Comparison of ENCODE assay signal across 18 cellular contexts in genomic region chr15:70947369-70948335, GRCh38. TPM values are rescaled to one million over a fixed set of nuclear protein-coding genes. Genes with fewer than 3 reads are reported as not detected.
DNase-seq lines count a peak whose midpoint lies in the region; ATAC-seq and TF ChIP-seq lines count a peak whose summit lies in the region.
"Had no signal": no experiment of that assay in that cellular context is flagged by ENCODE, and none has a peak within 500 bp of the region (broad histone marks: within the 10 kb centered on the region; RNA-seq: fewer than 3 reads in every experiment).

No MANE protein-coding gene starts in this region.

- H3K4me2 ChIP-seq in BLaER1 treated with 17β-estradiol and CSF1 and Interleukin-3, amounts not matched to agents 10 nM and 100 nM, result peak overlapping the region; percentile 21 to 58 (median 37); a peak in 18 of 22 replicates
- H3K4me2 ChIP-seq: GM23338 had no signal

- CTCF ChIA-PET in CD8-positive, alpha-beta memory T cell (lab: Charles Lee), result no interaction called here

- TF ChIP-seq POLR2A in vagina (IDR thresholded peaks at IDR 0.05), result no peak

- H3K36me3 Mint-ChIP-seq in CD8-positive, alpha-beta memory T cell, result no peaks in the 10 kb centered on the region
- H3K36me3 Mint-ChIP-seq: CD8-positive, alpha-beta T cell had no signal

- peak; percentile 2 for DNase-seq in NCI-H187 treated with DMSO at 0.1 percent for 48 hours (lab: John Stamatoyannopoulos, UW)
- no peak for DNase-seq in NCI-H187 (lab: John Stamatoyannopoulos, UW)
- DNase-seq in OCI-M1 (lab: John Stamatoyannopoulos, UW), result peak; percentile 13
- DNase-seq in left ventricle myocardium superior, result peak; percentile 34
- DNase-seq in CD8-positive, alpha-beta memory T cell, result no peak
- DNase-seq in cortex of kidney (lab: John Stamatoyannopoulos, UW), result no peak
- DNase-seq in vagina (ENCODE audit: extremely low spot score in 2 of 2), result no peak
- DNase-seq: CD8-positive, alpha-beta T cell; HCEC 1CT; NCI-H1092 treated with DMSO at 0.1 percent for 48 hours; NCI-H146; NCI-H2081 treated with DMSO at 0.1 percent for 48 hours; NCI-H345; NCI-H524 treated with DMSO at 0.1 percent for 48 hours had no signal

- no peak overlapping the region for H3K4me3 Mint-ChIP-seq in CD8-positive, alpha-beta memory T cell
- H3K4me3 Mint-ChIP-seq: CD8-positive, alpha-beta T cell; GM23338 had no signal

- H3K27ac Mint-ChIP-seq in CD8-positive, alpha-beta memory T cell, result no peak overlapping the region
- H3K27ac Mint-ChIP-seq: CD8-positive, alpha-beta T cell; GM23338 had no signal

- no peaks in the 10 kb centered on the region for H3K4me1 Mint-ChIP-seq in CD8-positive, alpha-beta memory T cell
- H3K4me1 Mint-ChIP-seq: GM23338 had no signal

- intact Hi-C loops in left ventricle myocardium superior (cut with micrococcal nuclease) (no loop called here), vagina (cut with DNase I) (no loop called here)

- peaks cover 13 to 32% (median 23%) of the 10 kb centered on the region in 10 experiments; a peak in 18 of 20 replicates for H3K4me1 ChIP-seq in BLaER1 treated with 17β-estradiol and CSF1 and Interleukin-3, amounts not matched to agents 10 nM and 100 nM
- no peaks in the 10 kb centered on the region for H3K4me1 ChIP-seq in CD8-positive, alpha-beta memory T cell (ENCODE audit: insufficient read depth, low read length)
- H3K4me1 ChIP-seq in vagina, result peaks cover 7% of the 10 kb centered on the region

- H3K9ac ChIP-seq in BLaER1 treated with 17β-estradiol and CSF1 and Interleukin-3, amounts not matched to agents 10 nM and 100 nM, result no peak overlapping the region

- peaks cover 7 to 14% (median 12%) of the 10 kb centered on the region in 11 experiments; a peak in 21 of 22 replicates for H3K9me3 ChIP-seq in BLaER1 treated with 17β-estradiol and CSF1 and Interleukin-3, amounts not matched to agents 10 nM and 100 nM (replicated peaks in 1 of 11)
- no peaks in the 10 kb centered on the region for H3K9me3 ChIP-seq in CD8-positive, alpha-beta memory T cell (ENCODE audit: low read length)
- H3K9me3 ChIP-seq in vagina, result no peaks in the 10 kb centered on the region

- H3K36me3 ChIP-seq in BLaER1 treated with 17β-estradiol and CSF1 and Interleukin-3, amounts not matched to agents 10 nM and 100 nM, result no peaks in the 10 kb centered on the region
- H3K36me3 ChIP-seq in CD8-positive, alpha-beta memory T cell (ENCODE audit: insufficient read depth, low read length), result no peaks in the 10 kb centered on the region
- H3K36me3 ChIP-seq in vagina, result peaks cover 0 to 4% of the 10 kb centered on the region in 2 donors

- H4K20me1 ChIP-seq in BLaER1 treated with 17β-estradiol and CSF1 and Interleukin-3, amounts not matched to agents 10 nM and 100 nM, result no peaks in the 10 kb centered on the region

- TF ChIP-seq CTCF in vagina (IDR thresholded peaks at IDR 0.05), result no peak

- POLR2A ChIA-PET in CD8-positive, alpha-beta memory T cell (lab: Charles Lee), result no interaction called here

- H3K4me3 ChIP-seq in BLaER1 treated with 17β-estradiol and CSF1 and Interleukin-3, amounts not matched to agents 10 nM and 100 nM, result no peak overlapping the region
- H3K4me3 ChIP-seq in CD8-positive, alpha-beta memory T cell (ENCODE audit: low read length), result no peak overlapping the region
- H3K4me3 ChIP-seq in vagina, result no peak overlapping the region
- H3K4me3 ChIP-seq: GM23338, K562 had no signal

- H3K27me3 ChIP-seq in BLaER1 treated with 17β-estradiol and CSF1 and Interleukin-3, amounts not matched to agents 10 nM and 100 nM, result no peaks in the 10 kb centered on the region
- H3K27me3 ChIP-seq in CD8-positive, alpha-beta memory T cell (ENCODE audit: insufficient read depth, low read length, poor library complexity, severe bottlenecking), result no peaks in the 10 kb centered on the region
- H3K27me3 ChIP-seq in vagina, result no peaks in the 10 kb centered on the region

- H3K9me3 Mint-ChIP-seq in CD8-positive, alpha-beta memory T cell, result peaks cover 4 to 9% (median 6%) of the 10 kb centered on the region in 5 donors

- peaks cover 11 to 36% of the 10 kb centered on the region in 2 donors for H3K27me3 Mint-ChIP-seq in CD8-positive, alpha-beta memory T cell

- ATAC-seq in left ventricle myocardium superior, result peak; percentile 76
- ATAC-seq: CD8-positive, alpha-beta T cell; GM23338; K562 had no signal

- no peak overlapping the region for H3K27ac ChIP-seq in BLaER1 treated with 17β-estradiol and CSF1 and Interleukin-3, amounts not matched to agents 10 nM and 100 nM
- no peak overlapping the region for H3K27ac ChIP-seq in CD8-positive, alpha-beta memory T cell (ENCODE audit: low read depth, low read length)
- H3K27ac ChIP-seq in vagina, result no peak overlapping the region
- H3K27ac ChIP-seq: 22Rv1 had no signal

RNA-seq across cellular contexts. Expression of gene LRRC49, which starts 55.0 kb away (rescaled TPM):
- 79.8 TPM for total RNA-seq in left ventricle myocardium superior
- total RNA-seq in CD8-positive, alpha-beta memory T cell, result under 1 TPM; 0.46 to 0.62 TPM
- not detected for polyA plus RNA-seq in CD8-positive, alpha-beta memory T cell
- total RNA-seq in vagina, result 8.8 TPM
- total RNA-seq: CD8-positive, alpha-beta T cell; K562 had no signal

RNA-seq across cellular contexts. Expression of gene THAP10, which starts 55.4 kb away (rescaled TPM):
- total RNA-seq in left ventricle myocardium superior (4.7 TPM), vagina (2.7 TPM)
- under 1 TPM; 0.18 to 0.20 TPM for total RNA-seq in CD8-positive, alpha-beta memory T cell
- polyA plus RNA-seq in CD8-positive, alpha-beta memory T cell, result not detected
- total RNA-seq: CD8-positive, alpha-beta T cell had no signal

Comparison
In these comparisons a context has a peak if more than half of its experiments do, and no peak if none do; other contexts are left out.
1. DNase-seq: peak in NCI-H187 treated with DMSO at 0.1 percent for 48 hours (single experiment), OCI-M1 (single experiment) and left ventricle myocardium superior (single experiment); none in NCI-H187 (0 of 2), CD8-positive, alpha-beta memory T cell (0 of 5), cortex of kidney (single experiment) and vagina (0 of 2).